8 cellular contexts compared by ENCODE assay signal in genomic region chr6:1603708-1604346, GRCh38. TPM values are rescaled to one million over a fixed set of nuclear protein-coding genes. Genes with fewer than 3 reads are reported as not detected.
DNase-seq lines count a peak whose midpoint lies in the region; ATAC-seq and TF ChIP-seq lines count a peak whose summit lies in the region.

No MANE protein-coding gene starts in this region.

- CTCF ChIA-PET in HEK293 (lab: Yijun Ruan, JAX), result interaction anchor here (1.9 to 2.2 kb wide), 2 partner anchors 500 to 591 kb away, joined by 6 to 11 read pairs; no protein-coding TSS in a partner anchor

- no peaks in the 10 kb centered on the region for H3K79me2 ChIP-seq in smooth muscle cell (ENCODE audit: low read depth)

- H3K4me1 ChIP-seq in HEK293 (ENCODE audit: control insufficient read depth, insufficient read depth, low read length) (peaks cover 26% of the 10 kb centered on the region), iPS-15b (ENCODE audit: control insufficient read depth, insufficient read depth, low read length) (peaks cover 11% of the 10 kb centered on the region), smooth muscle cell (ENCODE audit: low read depth) (peaks cover 17% of the 10 kb centered on the region)

- 50% methylated on average over 27 of the region's 27 CpGs for WGBS in smooth muscle cell (ENCODE audit: low lambda C conversion rate)

- peak overlapping the region; percentile 80; the same call in 1 of the 2 replicates for H3K27ac ChIP-seq in HEK293 (ENCODE audit: extremely low read depth, low read depth, low read length)
- no peak overlapping the region for H3K27ac ChIP-seq in smooth muscle cell (ENCODE audit: low read depth)

- H3K27me3 ChIP-seq in iPS-15b (ENCODE audit: control insufficient read depth, insufficient read depth, low read length), result peaks cover 75% of the 10 kb centered on the region
- H3K27me3 ChIP-seq in smooth muscle cell (ENCODE audit: low read depth), result peaks cover 97% of the 10 kb centered on the region

- peak overlapping the region; percentile 55 for H2AFZ ChIP-seq in smooth muscle cell (ENCODE audit: low read depth)

- H3K9me3 ChIP-seq in HEK293 (ENCODE audit: control insufficient read depth, insufficient read depth, low read depth, low read length), result no peaks in the 10 kb centered on the region
- H3K9me3 ChIP-seq in iPS-15b (ENCODE audit: control insufficient read depth, insufficient read depth, low read length), result no peaks in the 10 kb centered on the region
- no peaks in the 10 kb centered on the region for H3K9me3 ChIP-seq in smooth muscle cell (replicated peaks; ENCODE audit: low read depth)

- no peak for TF ChIP-seq CTCF in HEK293 (tag by site-specific recombination; IDR thresholded peaks at IDR 0.05)
- no peak for TF ChIP-seq CTCF in WI38 (IDR thresholded peaks at IDR 0.05; ENCODE audit: low read depth, low read length)
- TF ChIP-seq CTCF in smooth muscle cell (IDR thresholded peaks at IDR 0.05; ENCODE audit: borderline replicate concordance, insufficient read depth, poor library complexity, severe bottlenecking), result no peak

- ATAC-seq in GM18520 (IDR thresholded peaks at IDR 0.05; ENCODE audit: unreplicated experiment) (no peak), GM18517 (IDR thresholded peaks at IDR 0.05; ENCODE audit: unreplicated experiment) (no peak)

- DNase-seq in smooth muscle cell (lab: John Stamatoyannopoulos, UW; ENCODE audit: unreplicated experiment) (no peak), amniotic stem cell (lab: John Stamatoyannopoulos, UW) (no peak), H4 (ENCODE audit: low spot score) (no peak)

- peak overlapping the region; percentile 85 for H3K4me2 ChIP-seq in smooth muscle cell

- H3K4me3 ChIP-seq in HEK293 (ENCODE audit: low read depth, low read length), result peak overlapping the region; percentile 32
- peak overlapping the region; percentile 56 for H3K4me3 ChIP-seq in WI38 (ENCODE audit: low read depth, low read length)
- peak overlapping the region; percentile 35 for H3K4me3 ChIP-seq in iPS-15b (ENCODE audit: low read depth, low read length)
- H3K4me3 ChIP-seq in smooth muscle cell, result peak overlapping the region; percentile 45

- H3K9ac ChIP-seq in iPS-15b (ENCODE audit: low read depth, low read length) (no peak overlapping the region), smooth muscle cell (ENCODE audit: low read depth) (no peak overlapping the region)

- no peaks in the 10 kb centered on the region for H3F3A ChIP-seq in smooth muscle cell (ENCODE audit: low read depth)

- H4K20me1 ChIP-seq in smooth muscle cell (ENCODE audit: low read depth), result peaks cover 5% of the 10 kb centered on the region

- H3K36me3 ChIP-seq in HEK293 (ENCODE audit: control insufficient read depth in 2 of 2, insufficient read depth in 1 of 2, low read length in 2 of 2) (no peaks in the 10 kb centered on the region), iPS-15b (ENCODE audit: control insufficient read depth, insufficient read depth, low read length) (no peaks in the 10 kb centered on the region), smooth muscle cell (ENCODE audit: low read depth) (no peaks in the 10 kb centered on the region)

- POLR2A ChIA-PET in HEK293 (lab: Yijun Ruan, JAX), result no interaction called here

TF ChIP-seq in HEK293, 187 proteins besides CTCF, POLR2A, EP300 and RAD21:
- no peak for TF ChIP-seq ZNF140 (tag by site-specific recombination; IDR thresholded peaks at IDR 0.05)
- TF ChIP-seq BCL11A (tag by site-specific recombination; IDR thresholded peaks at IDR 0.05; ENCODE audit: low read depth), result no peak
- no peak for TF ChIP-seq ZNF37A (tag by site-specific recombination; IDR thresholded peaks at IDR 0.05)
- no peak for TF ChIP-seq SP7 (tag by site-specific recombination; IDR thresholded peaks at IDR 0.05)
- no peak for TF ChIP-seq ZNF302 (tag by site-specific recombination; IDR thresholded peaks at IDR 0.05; ENCODE audit: low read depth)
- no peak for TF ChIP-seq ZNF639 (tag by site-specific recombination; IDR thresholded peaks at IDR 0.05)
- TF ChIP-seq ZNF2 (tag by site-specific recombination; IDR thresholded peaks at IDR 0.05), result no peak
- TF ChIP-seq INSM2 (tag by site-specific recombination; IDR thresholded peaks at IDR 0.05), result no peak
- no peak for TF ChIP-seq ZNF629 (tag by site-specific recombination; IDR thresholded peaks at IDR 0.05)
- TF ChIP-seq PRDM1 (tag by site-specific recombination; IDR thresholded peaks at IDR 0.05), result no peak
- TF ChIP-seq ZXDB (tag by site-specific recombination; IDR thresholded peaks at IDR 0.05), result 0 out of 2 replicates have a peak, but pooled peaks have one; percentile 28
- TF ChIP-seq ZNF341 (tag by site-specific recombination; IDR thresholded peaks at IDR 0.05; ENCODE audit: low read depth), result 0 out of 2 replicates have a peak, but pooled peaks have one; percentile 19
- no peak for TF ChIP-seq ZNF670 (tag by site-specific recombination; IDR thresholded peaks at IDR 0.05; ENCODE audit: low read depth)
TF ChIP-seq in HEK293: peak in this region for 2.

RNA-seq across cellular contexts. Expression of gene FOXC1, which starts 5.9 kb away (rescaled TPM):
- total RNA-seq in smooth muscle cell, result 0.58 and 1.4 TPM in 2 replicates
- 0.10 and 0.40 TPM in 2 replicates for polyA plus RNA-seq in smooth muscle cell
- total RNA-seq in H4 (2014; rRNA removed; shearing (Covaris generic)), result 4.8 and 4.9 TPM in 2 replicates
